19 cellular contexts compared by ENCODE assay signal in genomic region chr19:44553478-44554171, GRCh38. TPM values are rescaled to one million over a fixed set of nuclear protein-coding genes. Genes with fewer than 3 reads are reported as not detected.
DNase-seq lines count a peak whose midpoint lies in the region; ATAC-seq, FAIRE-seq and TF ChIP-seq lines count a peak whose summit lies in the region.
"Had no signal": no experiment of that assay in that cellular context is flagged by ENCODE, and none has a peak within 500 bp of the region (broad histone marks: within the 10 kb centered on the region; RNA-seq: fewer than 3 reads in every experiment).

No MANE protein-coding gene starts in this region.

- H3K9me2 ChIP-seq in HCT116 (ENCODE audit: insufficient read depth): no peaks in the 10 kb centered on the region

- RAD21 ChIA-PET in HCT116 (lab: Charles Lee; ENCODE audit: low non-redundant PET in 1 of 2, low total read pairs in 2 of 2, uncharacterized antibody in 2 of 2, unreplicated experiment in 2 of 2): interaction anchor here in 1 of 2 experiments (0.6 kb wide), 1 partner anchor 218 kb away, joined by 3 read pairs; no protein-coding TSS in a partner anchor

- WGBS in prostate gland: 31% methylated on average over 6 of the region's 6 CpGs

- TF ChIP-seq POLR2A in HCT116 (IDR thresholded peaks at IDR 0.05; ENCODE audit: borderline replicate concordance, extremely low read depth, insufficient read depth, insufficient read length) (no peak), prostate gland (IDR thresholded peaks at IDR 0.05) (no peak)

- H3K9me3 ChIP-seq in HCT116 (ENCODE audit: control insufficient read depth in 1 of 2, insufficient read depth in 1 of 2, low read depth in 1 of 2, low read length in 2 of 2) (no peaks in the 10 kb centered on the region), mucosa of descending colon (no peaks in the 10 kb centered on the region), prostate gland (no peaks in the 10 kb centered on the region)
- H3K9me3 ChIP-seq: body of pancreas, Peyer's patch had no signal

- DNase-seq in HCT116 (ENCODE audit: low read depth, low spot score) (no peak), RCC 7860 (ENCODE audit: low spot score) (peak; percentile 66), choroid plexus epithelial cell (ENCODE audit: low read depth) (peak; percentile 26), mucosa of descending colon (no peak), GM13976 (ENCODE audit: low spot score) (no peak), prostate gland (ENCODE audit: low spot score) (no peak)
- DNase-seq: activated naive CD4-positive, alpha-beta T cell treated with Interleukin-2 at 50 U/mL for 16 hours; body of pancreas; C1 segment of cervical spinal cord; DMS79 treated with DMSO at 0.1 percent for 48 hours; nephron progenitor cell; Peyer's patch; retina; stimulated activated CD4-positive, alpha-beta T cell treated with anti-CD3 and anti-CD28 coated beads, Interleukin-2, amount 100 ng/mL, for 24 hours had no signal

- POLR2A ChIA-PET in HCT116 (lab: Charles Lee): no interaction called here

- ATAC-seq in HCT116 (no peak), mucosa of descending colon (peak; percentile 56), HG03135 (IDR thresholded peaks at IDR 0.05; ENCODE audit: unreplicated experiment) (no peak)
- ATAC-seq: body of pancreas had no signal

- H3K27me3 ChIP-seq in HCT116 (ENCODE audit: insufficient read depth, low read length) (no peaks in the 10 kb centered on the region), prostate gland (replicated peaks; ENCODE audit: insufficient read depth) (no peaks in the 10 kb centered on the region)
- H3K27me3 ChIP-seq: body of pancreas, Peyer's patch had no signal

- no peaks in the 10 kb centered on the region for H4K20me1 ChIP-seq in HCT116 (ENCODE audit: insufficient read depth)

- CTCF ChIA-PET in HCT116 (lab: Charles Lee): interaction anchor here (1.1 to 2.0 kb wide), 2 partner anchors 17 to 136 kb away, joined by 3 to 10 read pairs; no protein-coding TSS in a partner anchor

- intact Hi-C loops in HCT116 (cut with micrococcal nuclease): no loop called here
- intact Hi-C loops in mucosa of descending colon (cut with DNase I, micrococcal nuclease): no loop called here
- intact Hi-C loops in prostate gland (cut with DNase I): no loop called here

- H3K4me2 ChIP-seq in HCT116 (ENCODE audit: low read length): peak overlapping the region; percentile 50

- H3K27ac ChIP-seq in HCT116 (ENCODE audit: low read depth, low read length) (0 out of 2 replicates have a peak overlapping the region, but pooled peaks have one; percentile 8), prostate gland (no peak overlapping the region)
- H3K27ac ChIP-seq: body of pancreas, Peyer's patch had no signal

- in situ Hi-C loops in GM13976 (cut with MboI; ENCODE audit: low sequenced_read_pairs, unreplicated experiment): no loop called here

- FAIRE-seq in RCC 7860 (lab: Jason Lieb, UNC): no peak

- TF ChIP-seq CTCF in HCT116 (IDR thresholded peaks at IDR 0.05 in 2 of 3, conservative IDR thresholded peaks at IDR 0.05 in 1 of 3; ENCODE audit: borderline replicate concordance in 1 of 3, insufficient read depth in 1 of 3, low read depth in 2 of 3, low read length in 2 of 3) (no peak), choroid plexus epithelial cell (conservative IDR thresholded peaks at IDR 0.05; ENCODE audit: low read depth, low read length) (no peak), mucosa of descending colon (IDR thresholded peaks at IDR 0.05) (no peak), GM13976 (IDR thresholded peaks at IDR 0.05; ENCODE audit: borderline replicate concordance, control extremely low read depth, extremely low read depth, insufficient read depth, missing control alignments) (no peak), prostate gland (IDR thresholded peaks at IDR 0.05) (no peak)

- no peak overlapping the region for H3K4me3 ChIP-seq in HCT116 (replicated peaks in 1 of 2; ENCODE audit: low read depth in 1 of 2, low read length in 2 of 2)
- no peak overlapping the region for H3K4me3 ChIP-seq in choroid plexus epithelial cell (ENCODE audit: low read depth, low read length)
- H3K4me3 ChIP-seq in mucosa of descending colon: no peak overlapping the region
- no peak overlapping the region for H3K4me3 ChIP-seq in prostate gland
- H3K4me3 ChIP-seq: body of pancreas, Peyer's patch had no signal

- H3K36me3 ChIP-seq in HCT116 (ENCODE audit: control insufficient read depth in 1 of 2, insufficient read depth in 2 of 2, low read length in 2 of 2) (no peaks in the 10 kb centered on the region), mucosa of descending colon (ENCODE audit: low read depth) (no peaks in the 10 kb centered on the region), prostate gland (no peaks in the 10 kb centered on the region)
- H3K36me3 ChIP-seq: Peyer's patch had no signal

- no peak for TF ChIP-seq RAD21 in HCT116 (IDR thresholded peaks at IDR 0.05; ENCODE audit: low read depth)

- no peaks in the 10 kb centered on the region for H3K79me2 ChIP-seq in HCT116 (ENCODE audit: insufficient read depth, low read length)

- H2AFZ ChIP-seq in HCT116 (ENCODE audit: low read depth, low read length, poor library complexity, severe bottlenecking): peak overlapping the region; percentile 49

- H3K9ac ChIP-seq in HCT116 (ENCODE audit: low read length): no peak overlapping the region

- H3K4me1 ChIP-seq in HCT116 (ENCODE audit: control insufficient read depth in 1 of 2, insufficient read depth in 2 of 2, low read length in 2 of 2): peaks cover 11 to 18% of the 10 kb centered on the region in 2 experiments
- H3K4me1 ChIP-seq in mucosa of descending colon (ENCODE audit: low read depth): no peaks in the 10 kb centered on the region
- H3K4me1 ChIP-seq in prostate gland (replicated peaks): no peaks in the 10 kb centered on the region
- H3K4me1 ChIP-seq: body of pancreas, Peyer's patch had no signal

- BruUV-seq in HCT116 (replicated peaks; lab: Mats Ljungman, UMichigan): no TSS peak

TF ChIP-seq in HCT116, 20 proteins besides CTCF, POLR2A, EP300 and RAD21:
- TF ChIP-seq SIN3A (IDR thresholded peaks at IDR 0.05; ENCODE audit: low read depth): no peak
- TF ChIP-seq CBX3 (IDR thresholded peaks at IDR 0.05; ENCODE audit: low read depth): 0 out of 2 replicates have a peak, but pooled peaks have one; percentile 16
- TF ChIP-seq MAX (IDR thresholded peaks at IDR 0.05): no peak
- TF ChIP-seq ZNF274 (IDR thresholded peaks at IDR 0.05; ENCODE audit: low read depth, low read length): no peak
TF ChIP-seq in HCT116: peak in this region for 1.

RNA-seq across cellular contexts. Expression of gene CEACAM20, which starts 24.1 kb away (rescaled TPM):
- total RNA-seq in HCT116 (2021; ENCODE audit: unreplicated experiment) (not detected), mucosa of descending colon (1 to 10 TPM in 1 of 3 donors, under 1 TPM in 1, not detected in 1; 0.32 to 1.3 TPM), prostate gland (1 to 10 TPM in 1 of 2 donors, not detected in 1; 2.6 TPM)
- 0.05 TPM in 1 of 2 replicates, not detected in the other for polyA plus RNA-seq in HCT116 (2012)
- total RNA-seq: body of pancreas; HT1080; lung microvascular endothelial cell; T-helper 1 cell treated with Interleukin-12 subunit alpha and Interleukin-12 subunit beta and Interleukin-4 antibody, amounts not matched to agents 30 ng/mL and 1 ng/mL, for 36 hours; temporal lobe had no signal

RNA-seq across cellular contexts. Expression of gene ZNF180, which starts 53.3 kb away (rescaled TPM):
- total RNA-seq in HCT116 (2021; ENCODE audit: unreplicated experiment) (7.3 TPM), mucosa of descending colon (10 to 100 TPM in 1 of 3 donors, 1 to 10 TPM in 2; 7.2 to 10.6 (median 9.3) TPM), prostate gland (10 to 100 TPM in 1 of 2 donors, 1 to 10 TPM in 1; 8.3 to 18.5 TPM)
- polyA plus RNA-seq in HCT116 (2012): 3.0 and 4.4 TPM in 2 replicates

RNA-seq across cellular contexts. Expression of gene IGSF23, which starts 59.7 kb away (rescaled TPM):
- total RNA-seq in HCT116 (2021; ENCODE audit: unreplicated experiment): not detected
- not detected in 2 replicates for polyA plus RNA-seq in HCT116 (2012)
- not detected for total RNA-seq in mucosa of descending colon
- not detected for total RNA-seq in prostate gland
- total RNA-seq: HT1080; lung microvascular endothelial cell; T-helper 1 cell treated with Interleukin-12 subunit alpha and Interleukin-12 subunit beta and Interleukin-4 antibody, amounts not matched to agents 30 ng/mL and 1 ng/mL, for 36 hours; temporal lobe had no signal

Comparison
In these comparisons a context has a peak if more than half of its experiments do, and no peak if none do; other contexts are left out.
1. DNase-seq: peak in RCC 7860 (single experiment) and choroid plexus epithelial cell (single experiment); none in HCT116 (single experiment), mucosa of descending colon (0 of 3), GM13976 (single experiment) and prostate gland (single experiment).